Comparison of ENCODE assay signal across 2 cellular contexts in the genomic region with DNA sequence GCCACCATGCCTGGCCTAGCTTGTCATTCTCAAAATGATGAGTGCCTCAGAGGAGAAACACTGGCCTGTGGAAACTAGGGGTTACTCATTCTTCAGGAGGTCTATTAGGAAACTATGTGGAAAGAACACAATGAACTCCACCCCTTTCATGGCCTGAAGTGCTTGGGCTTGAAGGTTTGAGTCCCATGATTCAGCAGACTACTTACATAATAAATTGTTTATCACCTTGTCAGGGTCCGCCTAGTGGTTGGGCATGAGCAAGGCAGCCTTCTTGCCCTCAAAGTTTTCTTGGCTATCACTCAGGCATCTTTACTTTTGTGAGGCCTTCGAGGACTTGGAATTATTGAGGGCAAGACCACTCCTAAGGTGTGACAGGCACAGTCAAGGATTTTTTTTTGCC.
TF ChIP-seq lines count a peak whose summit lies in the region.

No MANE protein-coding gene starts in this region.

TF ChIP-seq in IMR-90, 13 proteins besides CTCF, POLR2A, EP300 and RAD21:
- TF ChIP-seq CHD1 (IDR thresholded peaks at IDR 0.05; ENCODE audit: low read depth, low read length) = no peak
- TF ChIP-seq, protein P1, sequence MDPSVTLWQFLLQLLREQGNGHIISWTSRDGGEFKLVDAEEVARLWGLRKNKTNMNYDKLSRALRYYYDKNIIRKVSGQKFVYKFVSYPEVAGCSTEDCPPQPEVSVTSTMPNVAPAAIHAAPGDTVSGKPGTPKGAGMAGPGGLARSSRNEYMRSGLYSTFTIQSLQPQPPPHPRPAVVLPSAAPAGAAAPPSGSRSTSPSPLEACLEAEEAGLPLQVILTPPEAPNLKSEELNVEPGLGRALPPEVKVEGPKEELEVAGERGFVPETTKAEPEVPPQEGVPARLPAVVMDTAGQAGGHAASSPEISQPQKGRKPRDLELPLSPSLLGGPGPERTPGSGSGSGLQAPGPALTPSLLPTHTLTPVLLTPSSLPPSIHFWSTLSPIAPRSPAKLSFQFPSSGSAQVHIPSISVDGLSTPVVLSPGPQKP (IDR thresholded peaks at IDR 0.05; ENCODE audit: borderline replicate concordance, low read depth, low read length) = no peak
- no peak for TF ChIP-seq MXI1 (IDR thresholded peaks at IDR 0.05; ENCODE audit: borderline replicate concordance, low read depth, low read length)
- TF ChIP-seq, protein P2, sequence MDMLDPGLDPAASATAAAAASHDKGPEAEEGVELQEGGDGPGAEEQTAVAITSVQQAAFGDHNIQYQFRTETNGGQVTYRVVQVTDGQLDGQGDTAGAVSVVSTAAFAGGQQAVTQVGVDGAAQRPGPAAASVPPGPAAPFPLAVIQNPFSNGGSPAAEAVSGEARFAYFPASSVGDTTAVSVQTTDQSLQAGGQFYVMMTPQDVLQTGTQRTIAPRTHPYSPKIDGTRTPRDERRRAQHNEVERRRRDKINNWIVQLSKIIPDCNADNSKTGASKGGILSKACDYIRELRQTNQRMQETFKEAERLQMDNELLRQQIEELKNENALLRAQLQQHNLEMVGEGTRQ (IDR thresholded peaks at IDR 0.05; ENCODE audit: low read depth, low read length) = no peak

TF ChIP-seq in H1, 55 proteins besides CTCF, POLR2A, EP300 and RAD21:
- TF ChIP-seq MAFK (IDR thresholded peaks at IDR 0.05; ENCODE audit: low read depth, low read length) = peak; percentile 45; the same call in 1 of the 2 replicates
- peak; percentile 75 for TF ChIP-seq BACH1 (IDR thresholded peaks at IDR 0.05; ENCODE audit: low read length)
- no peak for TF ChIP-seq SAP30 (IDR thresholded peaks at IDR 0.05; ENCODE audit: insufficient read depth, insufficient replicate concordance, low read length)
